In genomic region chr6:73521351-73522254, GRCh38 we compare ENCODE assay signal across 8 cellular contexts. TPM values are rescaled to one million over a fixed set of nuclear protein-coding genes. Genes with fewer than 3 reads are reported as not detected.
DNase-seq lines count a peak whose midpoint lies in the region; ATAC-seq and TF ChIP-seq lines count a peak whose summit lies in the region.

No MANE protein-coding gene starts in this region.

- DNase-seq in DMS 273 (lab: John Stamatoyannopoulos, UW; ENCODE audit: unreplicated experiment) (peak; percentile 95), HL-60 (ENCODE audit: low read depth in 1 of 2, low spot score in 1 of 2) (peak; percentile 58 to 90), cardiac muscle cell (ENCODE audit: low read depth in 1 of 2, low spot score in 1 of 2) (peak; percentile 77 to 86), pons (ENCODE audit: low spot score) (peak; percentile 90), 8988T (no peak)

- H3F3A ChIP-seq in OCI-LY1 (ENCODE audit: insufficient read depth, low read length): peaks cover 8% of the 10 kb centered on the region; the same call in 1 of the 2 replicates

- H3K27me3 ChIP-seq in HL-60 (ENCODE audit: insufficient read depth, poor library complexity, severe bottlenecking) (no peaks in the 10 kb centered on the region), OCI-LY1 (ENCODE audit: insufficient read depth, low read length) (no peaks in the 10 kb centered on the region), cardiac muscle cell (no peaks in the 10 kb centered on the region)

- H3K9me3 ChIP-seq in OCI-LY1 (ENCODE audit: low read length): no peaks in the 10 kb centered on the region
- no peaks in the 10 kb centered on the region for H3K9me3 ChIP-seq in cardiac muscle cell (ENCODE audit: low read depth)

- H3K9me2 ChIP-seq in OCI-LY1 (ENCODE audit: low read depth, low read length): no peaks in the 10 kb centered on the region

- TF ChIP-seq CTCF in HL-60 (IDR thresholded peaks at IDR 0.05; ENCODE audit: insufficient read depth, low read length): no peak
- TF ChIP-seq CTCF in OCI-LY1 (IDR thresholded peaks at IDR 0.05; ENCODE audit: low read length): no peak
- TF ChIP-seq CTCF in cardiac muscle cell (IDR thresholded peaks at IDR 0.05; ENCODE audit: low read depth, low read length): no peak

- H3K36me3 ChIP-seq in OCI-LY1 (ENCODE audit: insufficient read depth, low read length) (peaks cover 40% of the 10 kb centered on the region), cardiac muscle cell (peaks cover 28% of the 10 kb centered on the region)

- H3K27me3 Mint-ChIP-seq in activated naive CD4-positive, alpha-beta T cell treated with anti-CD3 and anti-CD28 coated beads, Interleukin-2, amount 50 U/mL, for 24 hours: no peaks in the 10 kb centered on the region

- peaks cover 35% of the 10 kb centered on the region for H3K36me3 Mint-ChIP-seq in activated naive CD4-positive, alpha-beta T cell treated with anti-CD3 and anti-CD28 coated beads, Interleukin-2, amount 50 U/mL, for 24 hours

- H2AFZ ChIP-seq in OCI-LY1 (ENCODE audit: low read length): no peak overlapping the region

- H3K4me3 Mint-ChIP-seq in activated naive CD4-positive, alpha-beta T cell treated with anti-CD3 and anti-CD28 coated beads, Interleukin-2, amount 50 U/mL, for 24 hours: peak overlapping the region; percentile 95

- H3K4me3 ChIP-seq in HL-60 (replicated peaks; ENCODE audit: insufficient read depth, low read length) (peak overlapping the region; percentile 80), OCI-LY1 (ENCODE audit: low read depth, low read length, poor library complexity, severe bottlenecking) (peak overlapping the region; percentile 77), cardiac muscle cell (peak overlapping the region; percentile 37)

- no peaks in the 10 kb centered on the region for H3K9me3 Mint-ChIP-seq in activated naive CD4-positive, alpha-beta T cell treated with anti-CD3 and anti-CD28 coated beads, Interleukin-2, amount 50 U/mL, for 24 hours

- peak overlapping the region; percentile 99 for H3K27ac Mint-ChIP-seq in activated naive CD4-positive, alpha-beta T cell treated with anti-CD3 and anti-CD28 coated beads, Interleukin-2, amount 50 U/mL, for 24 hours

- peaks cover 38% of the 10 kb centered on the region for H3K4me1 ChIP-seq in OCI-LY1 (ENCODE audit: insufficient read depth, low read length, severe bottlenecking)
- H3K4me1 ChIP-seq in cardiac muscle cell (ENCODE audit: low read depth): peaks cover 11% of the 10 kb centered on the region

- ATAC-seq in GM21381 (IDR thresholded peaks at IDR 0.05; ENCODE audit: unreplicated experiment): peak; percentile 30

- H3K4me1 Mint-ChIP-seq in activated naive CD4-positive, alpha-beta T cell treated with anti-CD3 and anti-CD28 coated beads, Interleukin-2, amount 50 U/mL, for 24 hours: peaks cover 26% of the 10 kb centered on the region

- H3K4me2 ChIP-seq in OCI-LY1 (ENCODE audit: low read length): peak overlapping the region; percentile 62

- H3K27ac ChIP-seq in HL-60 (replicated peaks): peak overlapping the region; percentile 98
- H3K27ac ChIP-seq in OCI-LY1 (ENCODE audit: low read depth, low read length, poor library complexity, severe bottlenecking): peak overlapping the region; percentile 86
- H3K27ac ChIP-seq in cardiac muscle cell: peak overlapping the region; percentile 92

- no peaks in the 10 kb centered on the region for H4K20me1 ChIP-seq in OCI-LY1 (ENCODE audit: insufficient read depth, low read length)

- peak overlapping the region; percentile 76 for H3K9ac ChIP-seq in OCI-LY1 (ENCODE audit: low read length)

- peaks cover 5% of the 10 kb centered on the region; the same call in 1 of the 2 replicates for H3K79me2 ChIP-seq in OCI-LY1 (ENCODE audit: insufficient read depth, low read length)

RNA-seq across cellular contexts. Expression of gene EEF1A1, which starts 0.8 kb away (rescaled TPM):
- total RNA-seq in cardiac muscle cell: 7,643 and 9,273 TPM in 2 replicates
- polyA plus RNA-seq in cardiac muscle cell: 2,527 and 3,279 TPM in 2 replicates
